In the genomic region with DNA sequence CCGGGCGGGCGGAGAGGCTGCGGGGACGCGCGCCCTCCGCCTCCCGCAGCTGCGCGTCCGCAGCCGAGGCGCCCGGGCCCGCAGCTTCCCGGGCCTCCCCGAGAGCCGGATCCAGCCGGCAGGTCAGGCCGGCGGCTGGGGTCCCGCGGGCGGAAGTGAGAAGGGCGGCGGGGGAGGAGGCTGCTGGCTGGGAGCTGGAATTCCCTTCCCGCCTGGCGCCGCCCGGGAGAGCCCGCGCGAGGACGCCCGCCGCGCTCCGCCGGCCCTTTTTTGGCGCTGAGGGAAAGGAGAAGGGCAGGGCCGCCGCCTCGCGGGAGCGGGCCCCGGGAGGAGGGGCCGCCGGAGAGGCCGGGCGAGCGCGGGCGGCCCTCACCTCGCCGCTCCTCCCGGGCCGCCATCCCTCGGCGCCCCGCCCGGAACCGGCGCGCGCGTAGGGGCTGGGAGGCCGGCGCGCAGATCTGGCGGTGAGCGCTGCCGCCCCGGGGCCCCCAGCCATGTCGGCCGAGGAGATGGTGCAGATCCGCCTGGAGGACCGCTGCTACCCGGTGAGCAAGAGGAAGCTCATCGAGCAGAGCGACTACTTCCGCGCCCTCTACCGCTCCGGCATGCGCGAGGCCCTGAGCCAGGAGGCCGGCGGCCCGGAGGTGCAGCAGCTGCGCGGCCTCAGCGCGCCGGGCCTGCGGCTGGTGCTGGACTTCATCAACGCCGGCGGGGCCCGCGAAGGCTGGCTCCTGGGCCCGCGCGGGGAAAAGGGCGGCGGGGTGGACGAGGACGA, we compare ENCODE assay signal across 8 cellular contexts. TPM values are rescaled to one million over a fixed set of nuclear protein-coding genes. Genes with fewer than 3 reads are reported as not detected.
DNase-seq lines count a peak whose midpoint lies in the region; ATAC-seq and TF ChIP-seq lines count a peak whose summit lies in the region.

A gene with protein sequence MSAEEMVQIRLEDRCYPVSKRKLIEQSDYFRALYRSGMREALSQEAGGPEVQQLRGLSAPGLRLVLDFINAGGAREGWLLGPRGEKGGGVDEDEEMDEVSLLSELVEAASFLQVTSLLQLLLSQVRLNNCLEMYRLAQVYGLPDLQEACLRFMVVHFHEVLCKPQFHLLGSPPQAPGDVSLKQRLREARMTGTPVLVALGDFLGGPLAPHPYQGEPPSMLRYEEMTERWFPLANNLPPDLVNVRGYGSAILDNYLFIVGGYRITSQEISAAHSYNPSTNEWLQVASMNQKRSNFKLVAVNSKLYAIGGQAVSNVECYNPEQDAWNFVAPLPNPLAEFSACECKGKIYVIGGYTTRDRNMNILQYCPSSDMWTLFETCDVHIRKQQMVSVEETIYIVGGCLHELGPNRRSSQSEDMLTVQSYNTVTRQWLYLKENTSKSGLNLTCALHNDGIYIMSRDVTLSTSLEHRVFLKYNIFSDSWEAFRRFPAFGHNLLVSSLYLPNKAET (plus strand): TSS at position 397 of the 775 bp plus-strand sequence. CDS start 98 bp downstream, at position 495.
A gene (minus strand): TSS at position 400 of the 775 bp plus-strand sequence. CDS start 8,960 bp downstream, outside the sequence.

- ATAC-seq in HG03439 (IDR thresholded peaks at IDR 0.05; ENCODE audit: unreplicated experiment) = peak; percentile 74

- H3K27ac ChIP-seq in C4-2B (peak within 1 kb of the TSS; percentile 85), endodermal cell (ENCODE audit: low read depth, low read length) (peak within 1 kb of the TSS; percentile 77)

- H3K9ac ChIP-seq in endodermal cell (ENCODE audit: extremely low read depth, low read length, poor library complexity, severe bottlenecking) = peak within 1 kb of the TSS; percentile 42

- H3K4me1 Mint-ChIP-seq in endodermal cell (peaks cover 31% of the 10 kb centered on the region), mesothelial cell of epicardium (peaks cover 25% of the 10 kb centered on the region)

- peak; percentile 18 for TF ChIP-seq CTCF in C4-2B (conservative IDR thresholded peaks at IDR 0.05)
- peak; percentile 42 for TF ChIP-seq CTCF in endodermal cell (conservative IDR thresholded peaks at IDR 0.05)
- no peak for TF ChIP-seq CTCF in mesothelial cell of epicardium (IDR thresholded peaks at IDR 0.05; ENCODE audit: unreplicated experiment)

- H3K36me3 Mint-ChIP-seq in endodermal cell (ENCODE audit: low read depth) (peaks cover 27% of the 10 kb centered on the region), mesothelial cell of epicardium (peaks cover 9% of the 10 kb centered on the region)

- H3K9me3 ChIP-seq in endodermal cell (ENCODE audit: control insufficient read depth, low read length) = no peaks in the 10 kb centered on the region

- DNase-seq in GM19240 (ENCODE audit: insufficient read length, low spot score) (peak; percentile 43), NCI-H82 treated with DMSO at 0.1 percent for 48 hours (lab: John Stamatoyannopoulos, UW; ENCODE audit: unreplicated experiment) (peak; percentile 17), endodermal cell (peak; percentile 94), mesothelial cell of epicardium (ENCODE audit: low spot score in 2 of 2, unreplicated experiment in 2 of 2) (peak; percentile 59 to 83)
- DNase-seq in activated CD8-positive, alpha-beta memory T cell treated with anti-CD3 and anti-CD28 coated beads for 48 hours (ENCODE audit: low read depth in 2 of 3, low spot score in 2 of 3) = peak; percentile 34 to 42 (median 36)
- peak; percentile 25 to 37 for DNase-seq in stimulated activated CD8-positive, alpha-beta memory T cell treated with anti-CD3 and anti-CD28 coated beads, Interleukin-15, amount 100 ng/mL, for 4 hours (ENCODE audit: low read depth in 2 of 2)

- H3K27me3 Mint-ChIP-seq in endodermal cell (ENCODE audit: insufficient read depth) (no peaks in the 10 kb centered on the region), mesothelial cell of epicardium (ENCODE audit: low read depth) (no peaks in the 10 kb centered on the region)

- WGBS in endodermal cell (ENCODE audit: insufficient coverage in 1 of 2, insufficient read length in 1 of 2), 2 experiments = 0% methylated on average over 19 to 108 of the region's 108 CpGs

- peaks cover 15% of the 10 kb centered on the region for H3K36me3 ChIP-seq in endodermal cell (ENCODE audit: control insufficient read depth, insufficient read depth, low read length)

- no peaks in the 10 kb centered on the region for H3K4me1 ChIP-seq in endodermal cell (ENCODE audit: control insufficient read depth, insufficient read depth, low read length)

- H3K4me3 Mint-ChIP-seq in endodermal cell = peak within 1 kb of the TSS; percentile 66
- H3K4me3 Mint-ChIP-seq in mesothelial cell of epicardium = peak within 1 kb of the TSS; percentile 78

- H3K27me3 ChIP-seq in endodermal cell (ENCODE audit: control insufficient read depth, insufficient read depth, low read length, poor library complexity, severe bottlenecking) = no peaks in the 10 kb centered on the region

- H3K4me3 ChIP-seq in endodermal cell (ENCODE audit: low read length) = peak within 1 kb of the TSS; percentile 87

- H3K9me3 Mint-ChIP-seq in endodermal cell (peaks cover 3% of the 10 kb centered on the region), mesothelial cell of epicardium (no peaks in the 10 kb centered on the region)

- H3K27ac Mint-ChIP-seq in endodermal cell = peak within 1 kb of the TSS; percentile 90
- H3K27ac Mint-ChIP-seq in mesothelial cell of epicardium = peak within 1 kb of the TSS; percentile 90

RNA-seq across cellular contexts. Expression of the first gene that starts in this region (rescaled TPM):
- total RNA-seq in endodermal cell = 10 to 100 TPM; 30.4 to 53.0 TPM
- 17.2 TPM for polyA plus RNA-seq in endodermal cell (2013, experiment 1 of 2)
- 16.7 TPM for polyA plus RNA-seq in endodermal cell (2013, experiment 2 of 2)
- 38.6 to 39.8 TPM (median 38.7 TPM) in 3 replicates for total RNA-seq in mesothelial cell of epicardium

RNA-seq across cellular contexts. Expression of the second gene that starts in this region (rescaled TPM):
- total RNA-seq in endodermal cell = not detected
- not detected for polyA plus RNA-seq in endodermal cell (2013, experiment 1 of 2)
- not detected for polyA plus RNA-seq in endodermal cell (2013, experiment 2 of 2)
- total RNA-seq in mesothelial cell of epicardium = 0.29 to 0.78 TPM (median 0.72 TPM) in 3 replicates

Comparison
In these comparisons a context has a peak if more than half of its experiments do, and no peak if none do; other contexts are left out.
1. Peak in every context shown above with its lines: DNase-seq, ATAC-seq, H3K4me3 ChIP-seq and H3K27ac ChIP-seq.
2. DNase-seq: peak in every context shown above with its lines; median percentile 94 in endodermal cell; 71 in mesothelial cell of epicardium; 43 in GM19240; 36 in activated CD8-positive, alpha-beta memory T cell treated with anti-CD3 and anti-CD28 coated beads for 48 hours; 31 in stimulated activated CD8-positive, alpha-beta memory T cell treated with anti-CD3 and anti-CD28 coated beads, Interleukin-15, amount 100 ng/mL, for 4 hours; 17 in NCI-H82 treated with DMSO at 0.1 percent for 48 hours.